In genomic region chr20:58458342-58459057, GRCh38 we compare ENCODE assay signal across 9 cellular contexts. TPM values are rescaled to one million over a fixed set of nuclear protein-coding genes. Genes with fewer than 3 reads are reported as not detected.
DNase-seq lines count a peak whose midpoint lies in the region; ATAC-seq and TF ChIP-seq lines count a peak whose summit lies in the region.
"Had no signal": no experiment of that assay in that cellular context is flagged by ENCODE, and none has a peak within 500 bp of the region (broad histone marks: within the 10 kb centered on the region; RNA-seq: fewer than 3 reads in every experiment).

No MANE protein-coding gene starts in this region.

- no peak for TF ChIP-seq CTCF in esophagus muscularis mucosa (IDR thresholded peaks at IDR 0.05)

- H3K4me1 Mint-ChIP-seq in naive B cell: peaks cover 31 to 39% (median 38%) of the 10 kb centered on the region in 3 donors

- peaks cover 9 to 15% of the 10 kb centered on the region in 2 donors for H3K36me3 Mint-ChIP-seq in naive B cell

- no peaks in the 10 kb centered on the region for H3K27me3 ChIP-seq in esophagus muscularis mucosa

- H3K9me3 ChIP-seq in esophagus muscularis mucosa: no peaks in the 10 kb centered on the region

- H3K9me3 Mint-ChIP-seq in naive B cell: peaks cover 4 to 13% (median 12%) of the 10 kb centered on the region in 7 donors

- H3K4me3 Mint-ChIP-seq in naive B cell: peak overlapping the region in 7 of 8 donors; percentile 26 to 85 (median 52)

- TF ChIP-seq POLR2A in esophagus muscularis mucosa (IDR thresholded peaks at IDR 0.05; ENCODE audit: low read depth): no peak

- H3K27ac Mint-ChIP-seq in naive B cell: peak overlapping the region in 4 of 6 donors; percentile 30 to 86 (median 56)

- peaks cover 0 to 7% (median 0%) of the 10 kb centered on the region in 4 donors for H3K36me3 ChIP-seq in esophagus muscularis mucosa

- intact Hi-C loops in esophagus muscularis mucosa (cut with DNase I): no loop called here

- DNase-seq in M059J (ENCODE audit: low read depth): peak; percentile 63
- DNase-seq in naive B cell: peak; percentile 61
- DNase-seq in cerebellar cortex (ENCODE audit: low spot score): no peak
- no peak for DNase-seq in superior temporal gyrus (ENCODE audit: extremely low spot score)
- DNase-seq in esophagus muscularis mucosa (ENCODE audit: extremely low spot score): no peak
- DNase-seq in NCI-H146 (lab: John Stamatoyannopoulos, UW): no peak
- DNase-seq: head of caudate nucleus had no signal

- no peak overlapping the region for H3K27ac ChIP-seq in esophagus muscularis mucosa (replicated peaks in 1 of 4)

- no peaks in the 10 kb centered on the region for H3K4me1 ChIP-seq in esophagus muscularis mucosa

- WGBS in esophagus muscularis mucosa: 92% methylated on average over 16 of the region's 16 CpGs

- ATAC-seq in GM18907 (IDR thresholded peaks at IDR 0.05; ENCODE audit: unreplicated experiment) (peak; percentile 97), HG02588 (IDR thresholded peaks at IDR 0.05; ENCODE audit: unreplicated experiment) (peak; percentile 96), naive B cell (ENCODE audit: low read depth in 2 of 2) (peak; percentile 99 to 100)

- peaks cover 0 to 12% (median 7%) of the 10 kb centered on the region in 3 donors for H3K27me3 Mint-ChIP-seq in naive B cell

- no peak overlapping the region for H3K4me3 ChIP-seq in esophagus muscularis mucosa

- no peak for TF ChIP-seq EP300 in esophagus muscularis mucosa (IDR thresholded peaks at IDR 0.05)

RNA-seq across cellular contexts. Expression of gene APCDD1L, which starts 56.7 kb away (rescaled TPM):
- 14.2 and 24.2 TPM in 2 replicates for total RNA-seq in M059J (2014; rRNA removed; shearing (Covaris generic))
- polyA plus RNA-seq in naive B cell (ENCODE audit: low read depth in 6 of 6): under 1 TPM in 4 of 6 donors, not detected in 2; 0.08 to 0.33 (median 0.11) TPM
- 1 to 10 TPM in 2 of 4 donors, under 1 TPM in 2; 0.33 to 1.7 (median 1.1) TPM for total RNA-seq in esophagus muscularis mucosa

Comparison
In these comparisons a context has a peak if more than half of its experiments do, and no peak if none do; other contexts are left out.
1. DNase-seq: peak in M059J (single experiment) and naive B cell (single experiment); none in cerebellar cortex (single experiment), superior temporal gyrus (single experiment), esophagus muscularis mucosa (single experiment) and NCI-H146 (single experiment).
2. Peak in every context shown above with its lines, with median percentiles within 50 percentile points of each other: ATAC-seq.